In the genomic region with DNA sequence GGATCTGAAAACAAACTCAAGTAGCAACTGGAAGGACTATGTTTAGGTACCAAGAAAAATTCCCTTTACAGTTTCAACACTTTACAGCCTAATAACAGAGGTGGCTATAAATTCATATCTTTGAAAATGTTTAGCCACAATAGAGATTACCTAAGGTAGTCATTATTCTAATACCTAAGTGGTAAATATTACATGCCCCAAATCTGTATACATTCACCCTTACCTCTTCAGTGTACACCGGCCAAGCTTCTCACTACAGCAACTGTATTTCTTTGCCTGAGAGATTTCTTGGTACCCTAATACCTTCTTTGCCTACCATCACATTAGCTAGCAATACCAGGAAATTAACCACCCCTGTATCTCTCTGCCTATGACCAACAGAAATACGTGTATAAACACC, we compare ENCODE assay signal across 28 cellular contexts.
"Had no signal": no experiment of that assay in that cellular context is flagged by ENCODE, and none has a peak within 500 bp of the region (broad histone marks: within the 10 kb centered on the region; RNA-seq: fewer than 3 reads in every experiment).

No MANE protein-coding gene starts in this region.

- H3K27me3 ChIP-seq: left lung, ovary, right atrium auricular region, right lobe of liver, stomach, testis, thyroid gland, transverse colon, upper lobe of left lung, vagina had no signal

- H3K4me1 Mint-ChIP-seq: nephron had no signal

- H3K4me3 ChIP-seq: left lung, lower lobe of right lung, ovary, right atrium auricular region, right lobe of liver, smooth muscle cell, stomach, testis, thyroid gland, transverse colon, upper lobe of left lung, vagina had no signal

- H3K27me3 Mint-ChIP-seq: naive thymus-derived CD8-positive, alpha-beta T cell; progenitor cell of endocrine pancreas; stimulated activated memory B cell treated with anti-CD40 and anti-IgM and Interleukin-4, amounts not matched to agents 10 μg/mL and 1 μg/mL and 100 μg/mL, for 72 hours had no signal

- H3K27ac Mint-ChIP-seq: immature natural killer cell; naive thymus-derived CD8-positive, alpha-beta T cell; nephron; progenitor cell of endocrine pancreas; stimulated activated memory B cell treated with anti-CD40 and anti-IgM and Interleukin-4, amounts not matched to agents 10 μg/mL and 1 μg/mL and 100 μg/mL, for 72 hours had no signal

- H3K9me3 ChIP-seq: left lung, lower lobe of right lung, ovary, right atrium auricular region, right lobe of liver, stomach, testis, thyroid gland, transverse colon, upper lobe of left lung, vagina had no signal

- H3K4me3 Mint-ChIP-seq: immature natural killer cell; naive thymus-derived CD8-positive, alpha-beta T cell; nephron; neural crest cell; stimulated activated memory B cell treated with anti-CD40 and anti-IgM and Interleukin-4, amounts not matched to agents 10 μg/mL and 1 μg/mL and 100 μg/mL, for 72 hours had no signal

- DNase-seq: hypothalamus; immature natural killer cell; kidney; left colon; left lung; lower lobe of right lung; mammary epithelial cell; mesenchymal stem cell; naive thymus-derived CD8-positive, alpha-beta T cell; ovary; right lobe of liver; stimulated activated CD4-positive, alpha-beta T cell treated with anti-CD3 and anti-CD28 coated beads, Interleukin-1b, Interleukin-23, amount 100 ng/mL, for 48 hours; stimulated activated CD4-positive, alpha-beta T cell treated with anti-CD3 and anti-CD28 coated beads, Interleukin-2, amount 100 ng/mL, for 48 hours; stimulated activated CD4-positive, alpha-beta T cell treated with anti-CD3 and anti-CD28 coated beads, Interleukin-4, amount 100 ng/mL, for 4 hours; stimulated activated CD8-positive, alpha-beta memory T cell treated with anti-CD3 and anti-CD28 coated beads, Interleukin-4, amount 100 ng/mL, for 48 hours; stimulated activated naive CD8-positive, alpha-beta T cell treated with anti-CD3 and anti-CD28 coated beads, Interleukin-15, Interleukin-2, amounts not matched to agents 100 U/mL and 50 U/mL, for 24 hours; stomach; testis; thyroid gland; transverse colon; upper lobe of left lung had no signal

- H3K27ac ChIP-seq: left lung, lower lobe of right lung, ovary, right atrium auricular region, right lobe of liver, stomach, testis, thyroid gland, transverse colon, upper lobe of left lung, vagina had no signal

- H3K36me3 ChIP-seq: left lung, lower lobe of right lung, ovary, right atrium auricular region, right lobe of liver, stomach, thyroid gland, transverse colon, upper lobe of left lung, vagina had no signal

- H3K4me1 ChIP-seq: left lung, lower lobe of right lung, right lobe of liver, stomach, testis, thyroid gland, transverse colon, upper lobe of left lung, vagina had no signal

- ATAC-seq: left colon; left lung; lower lobe of right lung; naive thymus-derived CD8-positive, alpha-beta T cell; right lobe of liver; stimulated activated memory B cell treated with anti-CD40 and anti-IgM and Interleukin-4, amounts not matched to agents 10 μg/mL and 1 μg/mL and 100 μg/mL, for 72 hours; stimulated activated naive CD8-positive, alpha-beta T cell treated with anti-CD3 and anti-CD28 coated beads, Interleukin-15, Interleukin-2, amounts not matched to agents 100 U/mL and 50 U/mL, for 24 hours had no signal

- H3K9me3 Mint-ChIP-seq: immature natural killer cell; nephron; stimulated activated memory B cell treated with anti-CD40 and anti-IgM and Interleukin-4, amounts not matched to agents 10 μg/mL and 1 μg/mL and 100 μg/mL, for 72 hours had no signal

- H3K4me2 ChIP-seq: smooth muscle cell had no signal
